Comparison of ENCODE assay signal across 9 cellular contexts in genomic region chr1:179447489-179447888, GRCh38.
DNase-seq lines count a peak whose midpoint lies in the region; ATAC-seq and TF ChIP-seq lines count a peak whose summit lies in the region.
"Had no signal": no experiment of that assay in that cellular context is flagged by ENCODE, and none has a peak within 500 bp of the region (broad histone marks: within the 10 kb centered on the region; RNA-seq: fewer than 3 reads in every experiment).

No MANE protein-coding gene starts in this region.

- peaks cover 4% of the 10 kb centered on the region for H3K27me3 Mint-ChIP-seq in T-helper 2 cell treated with Interferon-gamma antibody and Interleukin-4, amounts not matched to agents 5 μg/mL and 100 μg/mL, for 36 hours (ENCODE audit: low read depth)

- H3K4me3 ChIP-seq in AG04449 (ENCODE audit: low read depth, low read length) (no peak overlapping the region), GM12865 (ENCODE audit: low read depth, low read length) (no peak overlapping the region), lower leg skin (ENCODE audit: low read depth, poor library complexity, severe bottlenecking) (no peak overlapping the region)

- no peak for ATAC-seq in HG02623 (IDR thresholded peaks at IDR 0.05; ENCODE audit: unreplicated experiment)

- intact Hi-C loops in lower leg skin (cut with DNase I; ENCODE audit: low total_unique reads): no loop called here

- DNase-seq in AG04449 (ENCODE audit: low read depth, low spot score) (no peak), GM12865 (ENCODE audit: low read depth) (peak; percentile 24), NCI-H82 (lab: John Stamatoyannopoulos, UW) (peak; percentile 49), erythroblast (lab: John Stamatoyannopoulos, UW) (peak; percentile 10 to 42), cerebellum (ENCODE audit: low spot score) (no peak), lower leg skin (ENCODE audit: low spot score in 2 of 2) (no peak)
- DNase-seq in T-helper 2 cell treated with Interferon-gamma antibody and Interleukin-4, amounts not matched to agents 5 μg/mL and 100 μg/mL, for 36 hours (ENCODE audit: low spot score): no peak

- no peaks in the 10 kb centered on the region for H3K36me3 Mint-ChIP-seq in T-helper 2 cell treated with Interferon-gamma antibody and Interleukin-4, amounts not matched to agents 5 μg/mL and 100 μg/mL, for 36 hours (ENCODE audit: low read depth)

- CTCF ChIA-PET in AG04449 (lab: Yijun Ruan, JAX): interaction anchor here (1.4 to 3.3 kb wide), 2 partner anchors 51 to 196 kb away, joined by 3 to 13 read pairs; no protein-coding TSS in a partner anchor

- H3K4me3 Mint-ChIP-seq in T-helper 2 cell treated with Interferon-gamma antibody and Interleukin-4, amounts not matched to agents 5 μg/mL and 100 μg/mL, for 36 hours: no peak overlapping the region
- H3K4me3 Mint-ChIP-seq: activated naive CD4-positive, alpha-beta T cell treated with anti-CD3 and anti-CD28 coated beads, Interleukin-2, amount 50 U/mL, for 24 hours had no signal

- WGBS in lower leg skin, 2 donors: 77 to 81% methylated on average over 3 of the region's 3 CpGs

- no peak for TF ChIP-seq POLR2A in erythroblast (IDR thresholded peaks at IDR 0.05; ENCODE audit: low read length)
- TF ChIP-seq POLR2A in lower leg skin (IDR thresholded peaks at IDR 0.05): no peak

- TF ChIP-seq CTCF in AG04449 (IDR thresholded peaks at IDR 0.05; ENCODE audit: insufficient read depth, low read length, missing control alignments) (peak; percentile 10), GM12865 (IDR thresholded peaks at IDR 0.05; ENCODE audit: insufficient read depth, low read depth, low read length, missing control alignments) (peak; percentile 26), lower leg skin (IDR thresholded peaks at IDR 0.05) (no peak)

- H3K4me1 Mint-ChIP-seq in T-helper 2 cell treated with Interferon-gamma antibody and Interleukin-4, amounts not matched to agents 5 μg/mL and 100 μg/mL, for 36 hours (ENCODE audit: low read depth): no peaks in the 10 kb centered on the region
- H3K4me1 Mint-ChIP-seq: activated naive CD4-positive, alpha-beta T cell treated with anti-CD3 and anti-CD28 coated beads, Interleukin-2, amount 50 U/mL, for 24 hours had no signal

- no peaks in the 10 kb centered on the region for H3K9me3 Mint-ChIP-seq in T-helper 2 cell treated with Interferon-gamma antibody and Interleukin-4, amounts not matched to agents 5 μg/mL and 100 μg/mL, for 36 hours
- H3K9me3 Mint-ChIP-seq: activated naive CD4-positive, alpha-beta T cell treated with anti-CD3 and anti-CD28 coated beads, Interleukin-2, amount 50 U/mL, for 24 hours had no signal

- POLR2A ChIA-PET in AG04449 (lab: Yijun Ruan, JAX): no interaction called here

- H3K27ac Mint-ChIP-seq in T-helper 2 cell treated with Interferon-gamma antibody and Interleukin-4, amounts not matched to agents 5 μg/mL and 100 μg/mL, for 36 hours: no peak overlapping the region
- H3K27ac Mint-ChIP-seq: activated naive CD4-positive, alpha-beta T cell treated with anti-CD3 and anti-CD28 coated beads, Interleukin-2, amount 50 U/mL, for 24 hours had no signal

Comparison
In these comparisons a context has a peak if more than half of its experiments do, and no peak if none do; other contexts are left out.
1. DNase-seq: peak in GM12865 (single experiment), NCI-H82 (single experiment) and erythroblast (2 of 2); none in AG04449 (single experiment), cerebellum (single experiment), T-helper 2 cell treated with Interferon-gamma antibody and Interleukin-4, amounts not matched to agents 5 μg/mL and 100 μg/mL, for 36 hours (single experiment) and lower leg skin (0 of 2).
2. CTCF ChIP-seq: peak in AG04449 (single experiment) and GM12865 (single experiment); none in lower leg skin (0 of 3).